Comparison of ENCODE assay signal across 24 cellular contexts in genomic region chr6:21800330-21800729, GRCh38.
"Had no signal": no experiment of that assay in that cellular context is flagged by ENCODE, and none has a peak within 500 bp of the region (broad histone marks: within the 10 kb centered on the region; RNA-seq: fewer than 3 reads in every experiment).

No MANE protein-coding gene starts in this region.

- H3K4me3 ChIP-seq: ascending aorta, gastroesophageal sphincter, hepatocyte, left ventricle myocardium inferior, lung, mucosa of descending colon, pancreas, right atrium auricular region, stomach, suprapubic skin, tibial artery had no signal

- H3K9me3 Mint-ChIP-seq: activated naive CD8-positive, alpha-beta T cell treated with anti-CD3 and anti-CD28 coated beads, Interleukin-2, amount 10 ng/mL, durations not matched to agents 7 days and 5 days; activated T-helper 1 cell treated with anti-CD3 and anti-CD28 coated beads, Interleukin-12 subunit alpha, Interleukin-12 subunit beta, Interleukin-2, Interleukin-4 antibody, amounts not matched to agents 30 ng/mL and 10 ng/mL and 1 ng/mL, durations not matched to agents 14 hours and 24 hours and 36 hours; natural killer cell treated with Interleukin-12 subunit alpha and Interleukin-12 subunit beta and Interleukin-15 and Interleukin-18, amount 100 ng/mL, for 72 hours; stimulated activated naive B cell treated with anti-CD40 and anti-IgM and Interleukin-4, amounts not matched to agents 10 μg/mL and 1 μg/mL and 100 μg/mL, for 72 hours had no signal

- H3K27ac Mint-ChIP-seq: activated naive CD4-positive, alpha-beta T cell treated with anti-CD3 and anti-CD28 coated beads, Interleukin-2, amount 10 ng/mL, durations not matched to agents 7 days and 5 days; activated naive CD8-positive, alpha-beta T cell treated with anti-CD3 and anti-CD28 coated beads, Interleukin-2, amount 10 ng/mL, durations not matched to agents 7 days and 5 days; activated T-helper 1 cell treated with anti-CD3 and anti-CD28 coated beads, Interleukin-12 subunit alpha, Interleukin-12 subunit beta, Interleukin-2, Interleukin-4 antibody, amounts not matched to agents 30 ng/mL and 10 ng/mL and 1 ng/mL, durations not matched to agents 14 hours and 24 hours and 36 hours; natural killer cell treated with Interleukin-12 subunit alpha and Interleukin-12 subunit beta and Interleukin-15 and Interleukin-18, amount 100 ng/mL, for 72 hours; stimulated activated naive B cell treated with anti-CD40 and anti-IgM and Interleukin-4, amounts not matched to agents 10 μg/mL and 1 μg/mL and 100 μg/mL, for 72 hours; T-helper 2 cell treated with Interferon-gamma antibody and Interleukin-4, amounts not matched to agents 5 μg/mL and 100 μg/mL, for 36 hours had no signal

- ATAC-seq: gastroesophageal sphincter; mucosa of descending colon; natural killer cell treated with Interleukin-12 subunit alpha and Interleukin-12 subunit beta and Interleukin-15 and Interleukin-18, amount 100 ng/mL, for 72 hours; stimulated activated naive B cell treated with anti-CD40 and anti-IgM and Interleukin-4, amounts not matched to agents 10 μg/mL and 1 μg/mL and 100 μg/mL, for 72 hours had no signal

- H3K36me3 ChIP-seq: ascending aorta, gastroesophageal sphincter, left ventricle myocardium inferior, pancreas, right atrium auricular region, stomach, suprapubic skin, tibial artery had no signal

- H3K4me1 Mint-ChIP-seq: activated naive CD4-positive, alpha-beta T cell treated with anti-CD3 and anti-CD28 coated beads, Interleukin-2, amount 10 ng/mL, durations not matched to agents 7 days and 5 days; activated naive CD8-positive, alpha-beta T cell treated with anti-CD3 and anti-CD28 coated beads, Interleukin-2, amount 10 ng/mL, durations not matched to agents 7 days and 5 days; stimulated activated naive B cell treated with anti-CD40 and anti-IgM and Interleukin-4, amounts not matched to agents 10 μg/mL and 1 μg/mL and 100 μg/mL, for 72 hours had no signal

- DNase-seq: activated CD4-positive, alpha-beta T cell treated with anti-CD3 and anti-CD28 coated beads for 4 hours; activated CD4-positive, alpha-beta T cell treated with anti-CD3 and anti-CD28 coated beads, Interleukin-2, amount 50 U/mL, for 4 hours; activated CD8-positive, alpha-beta memory T cell treated with anti-CD3 and anti-CD28 coated beads for 24 hours; activated effector memory CD4-positive, alpha-beta T cell treated with anti-CD3 and anti-CD28 coated beads, Interleukin-2, amount 50 U/mL, for 16 hours; activated naive CD4-positive, alpha-beta T cell treated with anti-CD3 and anti-CD28 coated beads, Interleukin-2, amount 10 ng/mL, durations not matched to agents 7 days and 5 days; activated naive CD8-positive, alpha-beta T cell treated with anti-CD3 and anti-CD28 coated beads, Interleukin-2, amount 10 ng/mL, durations not matched to agents 7 days and 5 days; caudate nucleus; left ventricle myocardium inferior; mucosa of descending colon; stimulated activated CD4-positive, alpha-beta T cell treated with anti-CD3 and anti-CD28 coated beads, Interleukin-15, amount 100 ng/mL, for 24 hours; stimulated activated CD4-positive, alpha-beta T cell treated with anti-CD3 and anti-CD28 coated beads, Interleukin-2, amount 100 ng/mL, for 24 hours; stimulated activated naive B cell treated with anti-CD40 and anti-IgM and Interleukin-4, amounts not matched to agents 10 μg/mL and 1 μg/mL and 100 μg/mL, for 72 hours; stomach; tibial artery had no signal

- H3K79me2 ChIP-seq: hepatocyte had no signal

- H3K4me3 Mint-ChIP-seq: activated naive CD4-positive, alpha-beta T cell treated with anti-CD3 and anti-CD28 coated beads, Interleukin-2, amount 10 ng/mL, durations not matched to agents 7 days and 5 days; activated naive CD8-positive, alpha-beta T cell treated with anti-CD3 and anti-CD28 coated beads, Interleukin-2, amount 10 ng/mL, durations not matched to agents 7 days and 5 days; activated T-helper 1 cell treated with anti-CD3 and anti-CD28 coated beads, Interleukin-12 subunit alpha, Interleukin-12 subunit beta, Interleukin-2, Interleukin-4 antibody, amounts not matched to agents 30 ng/mL and 10 ng/mL and 1 ng/mL, durations not matched to agents 14 hours and 24 hours and 36 hours; natural killer cell treated with Interleukin-12 subunit alpha and Interleukin-12 subunit beta and Interleukin-15 and Interleukin-18, amount 100 ng/mL, for 72 hours; stimulated activated naive B cell treated with anti-CD40 and anti-IgM and Interleukin-4, amounts not matched to agents 10 μg/mL and 1 μg/mL and 100 μg/mL, for 72 hours; T-helper 2 cell treated with Interferon-gamma antibody and Interleukin-4, amounts not matched to agents 5 μg/mL and 100 μg/mL, for 36 hours had no signal

- H3K27me3 ChIP-seq: ascending aorta, gastroesophageal sphincter, hepatocyte, pancreas, right atrium auricular region, stomach, suprapubic skin, tibial artery had no signal

- H2AFZ ChIP-seq: hepatocyte had no signal

- H3K4me2 ChIP-seq: hepatocyte had no signal

- H3K36me3 Mint-ChIP-seq: activated naive CD4-positive, alpha-beta T cell treated with anti-CD3 and anti-CD28 coated beads, Interleukin-2, amount 10 ng/mL, durations not matched to agents 7 days and 5 days; activated naive CD8-positive, alpha-beta T cell treated with anti-CD3 and anti-CD28 coated beads, Interleukin-2, amount 10 ng/mL, durations not matched to agents 7 days and 5 days; natural killer cell treated with Interleukin-12 subunit alpha and Interleukin-12 subunit beta and Interleukin-15 and Interleukin-18, amount 100 ng/mL, for 72 hours had no signal

- H3K9me3 ChIP-seq: ascending aorta, gastroesophageal sphincter, left ventricle myocardium inferior, mucosa of descending colon, pancreas, right atrium auricular region, stomach, suprapubic skin, tibial artery had no signal

- H3K4me1 ChIP-seq: ascending aorta, pancreas, right atrium auricular region, stomach, suprapubic skin, tibial artery had no signal

- H3K27ac ChIP-seq: ascending aorta, gastroesophageal sphincter, hepatocyte, left ventricle myocardium inferior, pancreas, right atrium auricular region, stomach, suprapubic skin, tibial artery had no signal

- H3K27me3 Mint-ChIP-seq: activated naive CD4-positive, alpha-beta T cell treated with anti-CD3 and anti-CD28 coated beads, Interleukin-2, amount 10 ng/mL, durations not matched to agents 7 days and 5 days; activated naive CD8-positive, alpha-beta T cell treated with anti-CD3 and anti-CD28 coated beads, Interleukin-2, amount 10 ng/mL, durations not matched to agents 7 days and 5 days; stimulated activated naive B cell treated with anti-CD40 and anti-IgM and Interleukin-4, amounts not matched to agents 10 μg/mL and 1 μg/mL and 100 μg/mL, for 72 hours had no signal
